In genomic region chr3:99665017-99665416, GRCh38 we compare ENCODE assay signal across 19 cellular contexts.
"Had no signal": no experiment of that assay in that cellular context is flagged by ENCODE, and none has a peak within 500 bp of the region (broad histone marks: within the 10 kb centered on the region; RNA-seq: fewer than 3 reads in every experiment).

No MANE protein-coding gene starts in this region.

- H3K4me3 ChIP-seq: heart left ventricle, lower lobe of right lung, sigmoid colon, skin epidermis, testis, transverse colon had no signal

- H3K4me1 Mint-ChIP-seq: naive B cell; nephron; stimulated activated naive B cell treated with anti-CD40 and anti-IgM and Interleukin-4, amounts not matched to agents 10 μg/mL and 1 μg/mL and 100 μg/mL, for 72 hours; stimulated activated naive CD8-positive, alpha-beta T cell treated with anti-CD3 and anti-CD28 coated beads, Interleukin-15, amount 100 ng/mL, for 72 hours had no signal

- H3K27ac Mint-ChIP-seq: nephron; stimulated activated naive B cell treated with anti-CD40 and anti-IgM and Interleukin-4, amounts not matched to agents 10 μg/mL and 1 μg/mL and 100 μg/mL, for 72 hours had no signal

- H3K9me3 Mint-ChIP-seq: nephron; stimulated activated naive CD8-positive, alpha-beta T cell treated with anti-CD3 and anti-CD28 coated beads, Interleukin-15, amount 100 ng/mL, for 72 hours had no signal

- DNase-seq: effector memory CD4-positive, alpha-beta T cell; heart left ventricle; hypothalamus; islet precursor cell; lower lobe of right lung; mesendoderm; naive B cell; posterior cingulate gyrus; sigmoid colon; stimulated activated CD4-positive, alpha-beta T cell treated with anti-CD3 and anti-CD28 coated beads, Interleukin-2, amount 100 ng/mL, for 24 hours; stimulated activated CD4-positive, alpha-beta T cell treated with anti-CD3 and anti-CD28 coated beads, Interleukin-4, amount 100 ng/mL, for 4 hours; stimulated activated naive B cell treated with anti-CD40 and anti-IgM and Interleukin-4, amounts not matched to agents 10 μg/mL and 1 μg/mL and 100 μg/mL, for 72 hours; stimulated activated naive CD8-positive, alpha-beta T cell treated with anti-CD3 and anti-CD28 coated beads, Interleukin-15, amount 100 ng/mL, for 72 hours; testis; transverse colon had no signal

- H3K36me3 Mint-ChIP-seq: naive B cell; stimulated activated naive B cell treated with anti-CD40 and anti-IgM and Interleukin-4, amounts not matched to agents 10 μg/mL and 1 μg/mL and 100 μg/mL, for 72 hours had no signal

- H3K27ac ChIP-seq: heart left ventricle, lower lobe of right lung, skin epidermis, testis, transverse colon had no signal

- H3K9me3 ChIP-seq: heart left ventricle, lower lobe of right lung, sigmoid colon, testis, transverse colon had no signal

- H3K27me3 ChIP-seq: heart left ventricle, sigmoid colon, testis, transverse colon had no signal

- ATAC-seq: esophagus mucosa; heart left ventricle; left lobe of liver; lower lobe of right lung; stimulated activated naive B cell treated with anti-CD40 and anti-IgM and Interleukin-4, amounts not matched to agents 10 μg/mL and 1 μg/mL and 100 μg/mL, for 72 hours; stimulated activated naive CD8-positive, alpha-beta T cell treated with anti-CD3 and anti-CD28 coated beads, Interleukin-15, amount 100 ng/mL, for 72 hours had no signal

- H3K4me3 Mint-ChIP-seq: naive B cell; nephron; stimulated activated naive B cell treated with anti-CD40 and anti-IgM and Interleukin-4, amounts not matched to agents 10 μg/mL and 1 μg/mL and 100 μg/mL, for 72 hours; stimulated activated naive CD8-positive, alpha-beta T cell treated with anti-CD3 and anti-CD28 coated beads, Interleukin-15, amount 100 ng/mL, for 72 hours had no signal

- H3K36me3 ChIP-seq: heart left ventricle, lower lobe of right lung, sigmoid colon, transverse colon had no signal

- H3K4me1 ChIP-seq: lower lobe of right lung, testis, transverse colon had no signal
